Comparison of ENCODE assay signal across 18 cellular contexts in the genomic region with DNA sequence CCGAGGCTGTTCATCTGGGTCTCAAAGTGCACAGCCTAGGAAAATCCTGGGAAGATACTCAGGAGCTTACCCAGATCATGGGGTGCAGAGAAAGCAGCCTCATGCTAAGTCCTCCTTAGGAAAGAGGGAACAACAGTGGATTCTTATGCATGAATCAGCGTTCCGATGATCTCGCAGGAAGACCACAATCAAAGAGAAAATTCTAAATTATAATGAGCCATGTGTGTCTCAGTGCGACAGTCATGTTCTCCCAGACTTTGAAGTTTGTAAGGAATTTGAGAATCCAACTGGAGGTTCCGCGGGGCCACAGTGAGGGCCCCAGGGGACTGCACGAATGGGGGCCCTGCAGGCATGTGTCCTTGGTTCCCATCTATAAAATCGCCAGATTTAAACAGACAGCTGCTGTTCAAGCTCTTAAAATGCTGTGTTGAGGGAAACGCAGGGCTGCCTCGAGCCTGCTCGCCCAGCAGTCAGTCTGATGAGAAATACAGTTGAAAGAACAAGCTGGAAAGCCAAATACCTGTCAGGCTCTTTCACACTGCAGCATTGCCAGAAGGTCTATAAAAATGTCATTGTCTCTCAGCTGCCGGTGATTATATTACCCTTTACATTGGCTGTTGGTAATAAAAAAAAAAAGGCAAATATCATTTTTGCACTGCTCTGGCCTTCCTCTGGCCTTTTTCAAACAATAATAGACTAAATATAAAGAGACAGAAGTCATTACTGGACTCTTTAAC.
DNase-seq lines count a peak whose midpoint lies in the region; ATAC-seq and TF ChIP-seq lines count a peak whose summit lies in the region.
"Had no signal": no experiment of that assay in that cellular context is flagged by ENCODE, and none has a peak within 500 bp of the region (broad histone marks: within the 10 kb centered on the region; RNA-seq: fewer than 3 reads in every experiment).

No MANE protein-coding gene starts in this region.

- ATAC-seq in HG02642 (IDR thresholded peaks at IDR 0.05; ENCODE audit: poor library complexity, unreplicated experiment) = no peak

- H3K4me1 ChIP-seq in neural progenitor cell = peaks cover 26% of the 10 kb centered on the region
- H3K4me1 ChIP-seq: tibial artery had no signal

- peak overlapping the region; percentile 14 for H2AFZ ChIP-seq in neural progenitor cell (replicated peaks)

- peaks cover 3% of the 10 kb centered on the region for H3K27me3 Mint-ChIP-seq in neural progenitor cell (ENCODE audit: insufficient read depth, low read depth)

- H3K9me3 Mint-ChIP-seq in neural progenitor cell = peaks cover 8% of the 10 kb centered on the region
- H3K9me3 Mint-ChIP-seq: immature natural killer cell had no signal

- no peaks in the 10 kb centered on the region for H3K79me2 ChIP-seq in neural progenitor cell (ENCODE audit: low read depth)

- no peak overlapping the region for H3K27ac ChIP-seq in neural progenitor cell
- H3K27ac ChIP-seq: ovary, tibial artery had no signal

- H3K4me1 Mint-ChIP-seq in neural progenitor cell = peaks cover 39% of the 10 kb centered on the region

- H3F3A ChIP-seq in neural progenitor cell (ENCODE audit: low read depth) = peaks cover 5% of the 10 kb centered on the region

- H3K36me3 ChIP-seq in neural progenitor cell = no peaks in the 10 kb centered on the region
- H3K36me3 ChIP-seq: ovary, tibial artery had no signal

- H3K4me3 ChIP-seq in LNCaP clone FGC (ENCODE audit: low read depth, low read length) (no peak overlapping the region), neural progenitor cell (no peak overlapping the region)
- H3K4me3 ChIP-seq: ovary, tibial artery had no signal

- H3K36me3 Mint-ChIP-seq in neural progenitor cell = no peaks in the 10 kb centered on the region
- H3K36me3 Mint-ChIP-seq: CD14-positive monocyte, immature natural killer cell had no signal

- in situ Hi-C loops in G401 (cut with HindIII; ENCODE audit: low sequenced_read_pairs) = no loop called here

- H3K27ac Mint-ChIP-seq in neural progenitor cell = peak overlapping the region; percentile 32
- H3K27ac Mint-ChIP-seq: CD14-positive monocyte, immature natural killer cell had no signal

- no peak overlapping the region for H3K4me3 Mint-ChIP-seq in neural progenitor cell
- H3K4me3 Mint-ChIP-seq: CD14-positive monocyte, immature natural killer cell had no signal

- TF ChIP-seq CTCF in LNCaP clone FGC (IDR thresholded peaks at IDR 0.05; ENCODE audit: control insufficient read depth, extremely low read depth, insufficient read depth) (no peak), neural progenitor cell (IDR thresholded peaks at IDR 0.05) (no peak)

- H3K9ac ChIP-seq in neural progenitor cell = no peak overlapping the region

- H3K4me2 ChIP-seq in neural progenitor cell = no peak overlapping the region

- H4K20me1 ChIP-seq in neural progenitor cell (ENCODE audit: low read depth) = no peaks in the 10 kb centered on the region

- peak; percentile 5 for DNase-seq in G401 (ENCODE audit: low spot score)
- peak; percentile 26 for DNase-seq in LNCaP clone FGC (ENCODE audit: low read depth)
- DNase-seq in fibroblast of peridontal ligament (ENCODE audit: extremely low read depth) = peak; percentile 29
- DNase-seq in neural progenitor cell (ENCODE audit: low spot score) = no peak
- no peak for DNase-seq in NAMALWA (ENCODE audit: low spot score)
- DNase-seq in cortex of kidney (lab: John Stamatoyannopoulos, UW) = no peak
- DNase-seq: amygdala, DMS79 treated with DMSO at 0.1 percent for 48 hours, immature natural killer cell, Karpas-422, NCI-H1417, NCI-H2227 treated with DMSO at 0.1 percent for 48 hours, ovary, SIG-M5, small intestine, tibial artery had no signal

- H3K27me3 ChIP-seq in neural progenitor cell = no peaks in the 10 kb centered on the region
- H3K27me3 ChIP-seq: ovary, tibial artery had no signal

- no peaks in the 10 kb centered on the region for H3K9me3 ChIP-seq in neural progenitor cell (ENCODE audit: low read depth)
- H3K9me3 ChIP-seq: ovary, tibial artery had no signal

Comparison
In these comparisons a context has a peak if more than half of its experiments do, and no peak if none do; other contexts are left out.
1. DNase-seq: peak in G401 (single experiment), LNCaP clone FGC (single experiment) and fibroblast of peridontal ligament (single experiment); none in neural progenitor cell (single experiment), NAMALWA (single experiment) and cortex of kidney (single experiment).